In the genomic region with DNA sequence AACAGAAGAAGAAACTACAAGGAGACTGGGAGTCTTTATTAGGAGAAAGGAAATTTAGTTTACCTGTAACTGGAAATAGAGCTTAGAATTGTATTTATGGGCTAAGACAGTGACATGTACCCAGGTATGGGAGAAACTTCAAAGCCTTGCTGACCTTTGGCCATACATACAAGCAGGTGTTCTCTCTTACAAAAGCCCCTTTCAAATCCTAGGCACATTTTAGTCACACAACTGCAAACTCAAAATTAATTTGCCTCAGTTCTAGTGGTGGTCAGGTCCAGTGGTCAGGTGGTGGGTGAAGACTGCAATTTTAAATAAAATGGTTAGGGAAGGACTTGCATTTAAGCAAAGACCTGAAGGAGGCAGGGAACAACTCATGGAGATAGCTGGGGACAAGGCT, we compare ENCODE assay signal across 9 cellular contexts. TPM values are rescaled to one million over a fixed set of nuclear protein-coding genes. Genes with fewer than 3 reads are reported as not detected.
"Had no signal": no experiment of that assay in that cellular context is flagged by ENCODE, and none has a peak within 500 bp of the region (broad histone marks: within the 10 kb centered on the region; RNA-seq: fewer than 3 reads in every experiment).

No MANE protein-coding gene starts in this region.

- H3K27ac Mint-ChIP-seq: GM23338, H9 had no signal

- FAIRE-seq: H1, H54, K562 had no signal

- ATAC-seq: GM23338, K562 had no signal

- DNase-seq: H9, HCEC 1CT, IMR-90 had no signal

- H3K4me3 ChIP-seq: GM23338, K562 had no signal

- H3K9me3 Mint-ChIP-seq: GM23338, H9 had no signal

- H3K27ac ChIP-seq: HL-60 had no signal

- H3K4me1 Mint-ChIP-seq: GM23338, H9 had no signal

- H3K4me3 Mint-ChIP-seq: GM23338, H9 had no signal

RNA-seq across cellular contexts. Expression of gene GATM, which starts 30.4 kb away (rescaled TPM):
- total RNA-seq: HT1080 had no signal
